ENCODE assay signal across 9 cellular contexts in the genomic region with DNA sequence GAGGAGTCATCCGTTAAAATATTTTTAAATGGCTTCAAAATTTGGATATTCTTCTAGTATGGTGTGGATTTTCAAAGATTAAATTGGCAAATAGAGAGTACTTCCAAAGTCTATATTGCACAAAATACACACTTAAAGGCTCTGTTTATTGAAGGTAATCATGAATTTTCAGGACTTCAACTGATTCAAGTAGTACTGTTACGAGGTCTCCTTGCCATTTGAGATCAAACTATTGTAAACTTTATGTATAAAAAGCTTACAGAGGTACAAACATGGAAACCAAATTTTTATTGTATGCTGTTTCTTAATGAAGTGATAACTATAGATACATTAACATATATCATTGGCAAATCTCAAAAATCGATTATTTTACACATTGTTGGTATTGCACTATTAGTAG. TPM values are rescaled to one million over a fixed set of nuclear protein-coding genes. Genes with fewer than 3 reads are reported as not detected.
DNase-seq lines count a peak whose midpoint lies in the region; ATAC-seq and TF ChIP-seq lines count a peak whose summit lies in the region.
"Had no signal": no experiment of that assay in that cellular context is flagged by ENCODE, and none has a peak within 500 bp of the region (broad histone marks: within the 10 kb centered on the region; RNA-seq: fewer than 3 reads in every experiment).

No MANE protein-coding gene starts in this region.

- H3K36me3 ChIP-seq in brain microvascular endothelial cell (replicated peaks) (no peaks in the 10 kb centered on the region), mesodermal cell (ENCODE audit: control insufficient read depth, insufficient read depth, low read length) (peaks cover 13% of the 10 kb centered on the region), WERI-Rb-1 (peaks cover 10% of the 10 kb centered on the region; the same call in 1 of the 2 replicates)

- DNase-seq in stimulated activated naive CD8-positive, alpha-beta T cell treated with anti-CD3 and anti-CD28 coated beads, Interleukin-15, Interleukin-2, amounts not matched to agents 100 U/mL and 50 U/mL, for 24 hours = no peak
- DNase-seq in brain microvascular endothelial cell (no peak), NCI-H1092 (lab: John Stamatoyannopoulos, UW) (no peak), WERI-Rb-1 (no peak), activated gamma-delta T cell (lab: John Stamatoyannopoulos, UW) (no peak)
- DNase-seq: stimulated activated CD4-positive, alpha-beta T cell treated with anti-CD3 and anti-CD28 coated beads, Interleukin-4, amount 100 ng/mL, for 4 hours had no signal

- H3K36me3 Mint-ChIP-seq in stimulated activated naive CD8-positive, alpha-beta T cell treated with anti-CD3 and anti-CD28 coated beads, Interleukin-15, Interleukin-2, amounts not matched to agents 100 ng/mL and 50 ng/mL, for 24 hours (ENCODE audit: low read depth) = peaks cover 21% of the 10 kb centered on the region

- H3K27ac Mint-ChIP-seq in stimulated activated naive CD8-positive, alpha-beta T cell treated with anti-CD3 and anti-CD28 coated beads, Interleukin-15, Interleukin-2, amounts not matched to agents 100 ng/mL and 50 ng/mL, for 24 hours = no peak overlapping the region

- 60% methylated on average over 1 of the region's 3 CpGs; no CpG with 5 or more reads in 1 of the 2 experiments for WGBS in mesodermal cell (ENCODE audit: insufficient coverage in 2 of 2), 2 experiments

- peaks cover 62% of the 10 kb centered on the region for H3K4me1 Mint-ChIP-seq in stimulated activated naive CD8-positive, alpha-beta T cell treated with anti-CD3 and anti-CD28 coated beads, Interleukin-15, Interleukin-2, amounts not matched to agents 100 ng/mL and 50 ng/mL, for 24 hours (ENCODE audit: low read depth)

- no peaks in the 10 kb centered on the region for H3K9me3 ChIP-seq in mesodermal cell (ENCODE audit: control insufficient read depth, low read length)
- H3K9me3 ChIP-seq in WERI-Rb-1 (ENCODE audit: severe bottlenecking) = no peaks in the 10 kb centered on the region

- no peaks in the 10 kb centered on the region for H3K4me1 ChIP-seq in mesodermal cell (ENCODE audit: control insufficient read depth, insufficient read depth, low read length, poor library complexity, severe bottlenecking)

- H3K27me3 ChIP-seq in brain microvascular endothelial cell (replicated peaks) = no peaks in the 10 kb centered on the region
- H3K27me3 ChIP-seq in WERI-Rb-1 (ENCODE audit: insufficient read depth, low read depth, severe bottlenecking) = no peaks in the 10 kb centered on the region

- ATAC-seq in stimulated activated naive CD8-positive, alpha-beta T cell treated with anti-CD3 and anti-CD28 coated beads, Interleukin-15, Interleukin-2, amounts not matched to agents 100 U/mL and 50 U/mL, for 24 hours = no peak
- no peak for ATAC-seq in HG02571 (IDR thresholded peaks at IDR 0.05; ENCODE audit: unreplicated experiment)

- H3K4me3 ChIP-seq in brain microvascular endothelial cell (ENCODE audit: low read depth, low read length) (peak overlapping the region; percentile 71), mesodermal cell (ENCODE audit: extremely low read depth, insufficient read depth, low read length, poor library complexity, severe bottlenecking) (peak overlapping the region; percentile 82), WERI-Rb-1 (ENCODE audit: low read depth, low read length) (no peak overlapping the region; the same call in 1 of the 2 replicates)

- TF ChIP-seq CTCF in brain microvascular endothelial cell (IDR thresholded peaks at IDR 0.05; ENCODE audit: low read depth, low read length, missing control alignments) = no peak
- TF ChIP-seq CTCF in WERI-Rb-1 (IDR thresholded peaks at IDR 0.05; ENCODE audit: low read depth, low read length) = no peak

- peak overlapping the region; percentile 91 for H3K4me3 Mint-ChIP-seq in stimulated activated naive CD8-positive, alpha-beta T cell treated with anti-CD3 and anti-CD28 coated beads, Interleukin-15, Interleukin-2, amounts not matched to agents 100 ng/mL and 50 ng/mL, for 24 hours

- H3K27ac ChIP-seq in brain microvascular endothelial cell = no peak overlapping the region
- no peak overlapping the region for H3K27ac ChIP-seq in mesodermal cell (ENCODE audit: low read depth, low read length, severe bottlenecking)
- no peak overlapping the region for H3K27ac ChIP-seq in WERI-Rb-1

- H3K27me3 Mint-ChIP-seq in stimulated activated naive CD8-positive, alpha-beta T cell treated with anti-CD3 and anti-CD28 coated beads, Interleukin-15, Interleukin-2, amounts not matched to agents 100 ng/mL and 50 ng/mL, for 24 hours = no peaks in the 10 kb centered on the region

- H3K9me3 Mint-ChIP-seq in stimulated activated naive CD8-positive, alpha-beta T cell treated with anti-CD3 and anti-CD28 coated beads, Interleukin-15, Interleukin-2, amounts not matched to agents 100 ng/mL and 50 ng/mL, for 24 hours = no peaks in the 10 kb centered on the region

- in situ Hi-C loops in brain microvascular endothelial cell (cut with HindIII; ENCODE audit: low pct_ligation_motif_present, low sequenced_read_pairs) = no loop called here

RNA-seq across cellular contexts. Expression of a gene that starts 2.5 kb away (rescaled TPM):
- 30.0 TPM for polyA plus RNA-seq in mesodermal cell (2013, experiment 1 of 2)
- 35.0 TPM for polyA plus RNA-seq in mesodermal cell (2013, experiment 2 of 2)
